Comparison of ENCODE assay signal across 16 cellular contexts in genomic region chr13:51426982-51427381, GRCh38.
"Had no signal": no experiment of that assay in that cellular context is flagged by ENCODE, and none has a peak within 500 bp of the region (broad histone marks: within the 10 kb centered on the region; RNA-seq: fewer than 3 reads in every experiment).

No MANE protein-coding gene starts in this region.

- H2AFZ ChIP-seq: hepatocyte had no signal

- H3K9me3 ChIP-seq: colonic mucosa, esophagus muscularis mucosa, ovary, sigmoid colon, thoracic aorta had no signal

- H3K9me3 Mint-ChIP-seq: activated CD4-positive, alpha-beta T cell treated with anti-CD3 and anti-CD28 coated beads, Interleukin-2, amount 10 ng/mL, durations not matched to agents 7 days and 5 days; memory B cell; neural crest cell; stimulated activated effector memory CD8-positive, alpha-beta T cell treated with anti-CD3 and anti-CD28 coated beads, Interleukin-12 subunit alpha, Interleukin-12 subunit beta, amount 100 ng/mL, for 72 hours had no signal

- DNase-seq: activated CD4-positive, alpha-beta T cell treated with anti-CD3 and anti-CD28 coated beads, Interleukin-2, amount 10 ng/mL, durations not matched to agents 7 days and 5 days; activated CD8-positive, alpha-beta memory T cell treated with anti-CD3 and anti-CD28 coated beads for 24 hours; activated naive CD4-positive, alpha-beta T cell; central memory CD4-positive, alpha-beta T cell; colonic mucosa; left ventricle myocardium superior; ovary; sigmoid colon; stimulated activated CD4-positive, alpha-beta T cell treated with anti-CD3 and anti-CD28 coated beads, Interleukin-12 subunit alpha, Interleukin-12 subunit beta, amount 100 ng/mL, for 4 hours had no signal

- FAIRE-seq: TTC549 had no signal

- H3K4me1 ChIP-seq: colonic mucosa had no signal

- H3K27me3 Mint-ChIP-seq: activated CD4-positive, alpha-beta T cell treated with anti-CD3 and anti-CD28 coated beads, Interleukin-2, amount 10 ng/mL, durations not matched to agents 7 days and 5 days; memory B cell had no signal

- ATAC-seq: left ventricle myocardium superior; stimulated activated effector memory CD8-positive, alpha-beta T cell treated with anti-CD3 and anti-CD28 coated beads, Interleukin-12 subunit alpha, Interleukin-12 subunit beta, amount 100 ng/mL, for 72 hours had no signal

- H3K27me3 ChIP-seq: colonic mucosa, esophagus muscularis mucosa, hepatocyte, ovary, sigmoid colon had no signal

- H3K4me1 Mint-ChIP-seq: neural crest cell had no signal

- H3K36me3 ChIP-seq: colonic mucosa, ovary had no signal

- H3K27ac Mint-ChIP-seq: activated CD4-positive, alpha-beta T cell treated with anti-CD3 and anti-CD28 coated beads, Interleukin-2, amount 10 ng/mL, durations not matched to agents 7 days and 5 days; memory B cell; stimulated activated effector memory CD8-positive, alpha-beta T cell treated with anti-CD3 and anti-CD28 coated beads, Interleukin-12 subunit alpha, Interleukin-12 subunit beta, amount 100 ng/mL, for 72 hours had no signal

- H3K27ac ChIP-seq: colonic mucosa, hepatocyte, ovary, sigmoid colon, thoracic aorta had no signal

- H3K4me3 ChIP-seq: colonic mucosa, esophagus muscularis mucosa, hepatocyte, ovary, sigmoid colon, thoracic aorta had no signal

- H3K4me2 ChIP-seq: hepatocyte had no signal

- H3K4me3 Mint-ChIP-seq: activated CD4-positive, alpha-beta T cell treated with anti-CD3 and anti-CD28 coated beads, Interleukin-2, amount 10 ng/mL, durations not matched to agents 7 days and 5 days; memory B cell; neural crest cell; stimulated activated effector memory CD8-positive, alpha-beta T cell treated with anti-CD3 and anti-CD28 coated beads, Interleukin-12 subunit alpha, Interleukin-12 subunit beta, amount 100 ng/mL, for 72 hours had no signal
